8 cellular contexts compared by ENCODE assay signal in genomic region chr3:66407281-66408218, GRCh38.
A peak's percentile ranks its signal among the peaks of the same experiment; 100 is the strongest.
DNase-seq lines count a peak whose midpoint lies in the region; ATAC-seq and TF ChIP-seq lines count a peak whose summit lies in the region.

No MANE protein-coding gene starts in this region.

- H3K4me3 ChIP-seq in WI38 (ENCODE audit: low read depth, low read length), result no peak overlapping the region
- no peak overlapping the region for H3K4me3 ChIP-seq in kidney epithelial cell (ENCODE audit: low read depth, low read length)

- no peaks in the 10 kb centered on the region for H3K9me3 Mint-ChIP-seq in CD4-positive, alpha-beta T cell

- H3K27ac ChIP-seq in CD4-positive, alpha-beta T cell (ENCODE audit: low read depth, low read length), result no peak overlapping the region

- in situ Hi-C loops in T47D (cut with HindIII; ENCODE audit: low pct_unique_long_range_greater_than_20kb, low sequenced_read_pairs), result no loop called here

- no peaks in the 10 kb centered on the region for H3K9me3 ChIP-seq in CD4-positive, alpha-beta T cell (ENCODE audit: control insufficient read depth, low read length)

- no peak overlapping the region for H3K4me3 Mint-ChIP-seq in CD4-positive, alpha-beta T cell

- no peak overlapping the region for H3K27ac Mint-ChIP-seq in CD4-positive, alpha-beta T cell

- intact Hi-C loops in CD4-positive, alpha-beta T cell (cut with DNase I, micrococcal nuclease), result loop anchor here (1.0 to 5.0 kb wide), 2 partner anchors 95 to 409 kb away; partner anchors contain the start of gene LRIG1 (in 2 of the 2)

- peak; percentile 56 to 82 (median 72) for DNase-seq in CD4-positive, alpha-beta T cell
- DNase-seq in GM19238 (ENCODE audit: insufficient read length, low spot score) (peak; percentile 85), T47D (ENCODE audit: low read depth in 1 of 2, low spot score in 1 of 2) (peak; percentile 65 to 68), kidney epithelial cell (ENCODE audit: low read depth) (no peak)
- DNase-seq in stimulated activated CD4-positive, alpha-beta T cell treated with anti-CD3 and anti-CD28 coated beads, Interleukin-4, amount 100 ng/mL, for 24 hours, result peak; percentile 81

- H3K27me3 ChIP-seq in CD4-positive, alpha-beta T cell (ENCODE audit: control insufficient read depth, insufficient read depth, low read length), result no peaks in the 10 kb centered on the region
- no peaks in the 10 kb centered on the region for H3K27me3 ChIP-seq in kidney epithelial cell (ENCODE audit: control insufficient read depth, insufficient read depth, low read length)

- peaks cover 66% of the 10 kb centered on the region for H3K36me3 Mint-ChIP-seq in CD4-positive, alpha-beta T cell (ENCODE audit: low read depth)

- H3K4me1 Mint-ChIP-seq in CD4-positive, alpha-beta T cell (ENCODE audit: low read depth), result no peaks in the 10 kb centered on the region

- CTCF ChIA-PET in CD4-positive, alpha-beta T cell (lab: Charles Lee), result interaction anchor here (0.8 to 1.7 kb wide), 8 partner anchors 21 to 414 kb away, joined by 3 to 6 read pairs (median 4); no protein-coding TSS in a partner anchor

- POLR2A ChIA-PET in CD4-positive, alpha-beta T cell (lab: Charles Lee), result no interaction called here

- peak; percentile 90 for TF ChIP-seq CTCF in CD4-positive, alpha-beta T cell (IDR thresholded peaks at IDR 0.05)
- TF ChIP-seq CTCF in WI38 (IDR thresholded peaks at IDR 0.05; ENCODE audit: low read depth, low read length), result peak; percentile 91
- peak; percentile 90 for TF ChIP-seq CTCF in kidney epithelial cell (IDR thresholded peaks at IDR 0.05; ENCODE audit: insufficient read depth, low read length, poor library complexity, severe bottlenecking)

- peak; percentile 86 for ATAC-seq in CD4-positive, alpha-beta T cell (ENCODE audit: poor library complexity)
- ATAC-seq in HG03469 (IDR thresholded peaks at IDR 0.05; ENCODE audit: unreplicated experiment) (peak; percentile 78), HG03108 (IDR thresholded peaks at IDR 0.05; ENCODE audit: unreplicated experiment) (no peak)

- no peaks in the 10 kb centered on the region for H3K27me3 Mint-ChIP-seq in CD4-positive, alpha-beta T cell

- H3K36me3 ChIP-seq in kidney epithelial cell (ENCODE audit: control insufficient read depth, insufficient read depth, low read length), result no peaks in the 10 kb centered on the region
